Comparison of ENCODE assay signal across 21 cellular contexts in genomic region chr1:193799948-193800690, GRCh38.
DNase-seq lines count a peak whose midpoint lies in the region; ATAC-seq and TF ChIP-seq lines count a peak whose summit lies in the region.
"Had no signal": no experiment of that assay in that cellular context is flagged by ENCODE, and none has a peak within 500 bp of the region (broad histone marks: within the 10 kb centered on the region; RNA-seq: fewer than 3 reads in every experiment).

No MANE protein-coding gene starts in this region.

- H3K4me1 Mint-ChIP-seq in activated CD8-positive, alpha-beta T cell treated with anti-CD3 and anti-CD28 coated beads for 36 hours (ENCODE audit: low read depth) = peaks cover 7% of the 10 kb centered on the region
- H3K4me1 Mint-ChIP-seq in activated CD8-positive, alpha-beta T cell treated with anti-CD3 and anti-CD28 coated beads, Interleukin-2, amount 10 ng/mL, durations not matched to agents 7 days and 5 days (ENCODE audit: low read depth) = no peaks in the 10 kb centered on the region
- H3K4me1 Mint-ChIP-seq in CD4-positive, alpha-beta memory T cell = peaks cover 0 to 6% (median under 1%) of the 10 kb centered on the region in 4 donors
- H3K4me1 Mint-ChIP-seq: activated CD4-positive, alpha-beta T cell treated with anti-CD3 and anti-CD28 coated beads, Interleukin-2, amount 10 ng/mL, durations not matched to agents 7 days and 5 days; nephron progenitor cell had no signal

- no peak overlapping the region for H3K4me3 Mint-ChIP-seq in activated CD8-positive, alpha-beta T cell treated with anti-CD3 and anti-CD28 coated beads for 36 hours
- no peak overlapping the region for H3K4me3 Mint-ChIP-seq in activated CD8-positive, alpha-beta T cell treated with anti-CD3 and anti-CD28 coated beads, Interleukin-2, amount 10 ng/mL, durations not matched to agents 7 days and 5 days
- no peak overlapping the region for H3K4me3 Mint-ChIP-seq in CD4-positive, alpha-beta memory T cell
- H3K4me3 Mint-ChIP-seq: activated CD4-positive, alpha-beta T cell treated with anti-CD3 and anti-CD28 coated beads, Interleukin-2, amount 10 ng/mL, durations not matched to agents 7 days and 5 days; nephron progenitor cell had no signal

- CTCF ChIA-PET in activated CD8-positive, alpha-beta T cell treated with anti-CD3 and anti-CD28 coated beads for 36 hours (lab: Charles Lee) = no interaction called here
- CTCF ChIA-PET in activated CD8-positive, alpha-beta T cell treated with anti-CD3 and anti-CD28 coated beads, Interleukin-2, amount 10 ng/mL, durations not matched to agents 7 days and 5 days (lab: Charles Lee) = no interaction called here
- CTCF ChIA-PET in CD4-positive, alpha-beta memory T cell (lab: Charles Lee; ENCODE audit: partially characterized antibody) = interaction anchor here (1.3 kb wide), 1 partner anchor 20 kb away, joined by 3 read pairs; no protein-coding TSS in a partner anchor

- intact Hi-C loops in activated CD8-positive, alpha-beta T cell treated with anti-CD3 and anti-CD28 coated beads for 36 hours (cut with micrococcal nuclease) = no loop called here
- intact Hi-C loops in CD4-positive, alpha-beta memory T cell (cut with micrococcal nuclease) = no loop called here

- H3K27me3 ChIP-seq in effector memory CD4-positive, alpha-beta T cell (replicated peaks; ENCODE audit: control insufficient read depth, insufficient read depth, low read length, poor library complexity, severe bottlenecking) = no peaks in the 10 kb centered on the region
- H3K27me3 ChIP-seq in CD4-positive, alpha-beta memory T cell (ENCODE audit: insufficient read depth, low read length) = no peaks in the 10 kb centered on the region
- H3K27me3 ChIP-seq: esophagus muscularis mucosa, MG63, Peyer's patch had no signal

- no peaks in the 10 kb centered on the region for H3K9me3 ChIP-seq in effector memory CD4-positive, alpha-beta T cell (ENCODE audit: control insufficient read depth, low read length)
- no peaks in the 10 kb centered on the region for H3K9me3 ChIP-seq in CD4-positive, alpha-beta memory T cell (ENCODE audit: control insufficient read depth in 1 of 2, low read length in 2 of 2)
- H3K9me3 ChIP-seq: esophagus muscularis mucosa, MG63, Peyer's patch had no signal

- H3K4me1 ChIP-seq in effector memory CD4-positive, alpha-beta T cell (ENCODE audit: control insufficient read depth, insufficient read depth, low read length, poor library complexity, severe bottlenecking) = no peaks in the 10 kb centered on the region
- H3K4me1 ChIP-seq in CD4-positive, alpha-beta memory T cell (ENCODE audit: insufficient read depth, low read length) = no peaks in the 10 kb centered on the region
- H3K4me1 ChIP-seq: esophagus muscularis mucosa, Peyer's patch had no signal

- H3K36me3 Mint-ChIP-seq in activated CD8-positive, alpha-beta T cell treated with anti-CD3 and anti-CD28 coated beads for 36 hours (ENCODE audit: low read depth) = no peaks in the 10 kb centered on the region
- peaks cover 2% of the 10 kb centered on the region for H3K36me3 Mint-ChIP-seq in activated CD8-positive, alpha-beta T cell treated with anti-CD3 and anti-CD28 coated beads, Interleukin-2, amount 10 ng/mL, durations not matched to agents 7 days and 5 days (ENCODE audit: low read depth)
- H3K36me3 Mint-ChIP-seq in CD4-positive, alpha-beta memory T cell = peaks cover 0 to 9% of the 10 kb centered on the region in 2 donors

- H3K27me3 Mint-ChIP-seq in activated CD8-positive, alpha-beta T cell treated with anti-CD3 and anti-CD28 coated beads for 36 hours = no peaks in the 10 kb centered on the region
- H3K27me3 Mint-ChIP-seq in activated CD8-positive, alpha-beta T cell treated with anti-CD3 and anti-CD28 coated beads, Interleukin-2, amount 10 ng/mL, durations not matched to agents 7 days and 5 days (ENCODE audit: low read depth) = no peaks in the 10 kb centered on the region
- H3K27me3 Mint-ChIP-seq in CD4-positive, alpha-beta memory T cell = no peaks in the 10 kb centered on the region
- H3K27me3 Mint-ChIP-seq: activated CD4-positive, alpha-beta T cell treated with anti-CD3 and anti-CD28 coated beads, Interleukin-2, amount 10 ng/mL, durations not matched to agents 7 days and 5 days had no signal

- peak; percentile 30 for ATAC-seq in activated CD8-positive, alpha-beta T cell treated with anti-CD3 and anti-CD28 coated beads for 36 hours
- ATAC-seq in activated CD8-positive, alpha-beta T cell treated with anti-CD3 and anti-CD28 coated beads, Interleukin-2, amount 10 ng/mL, durations not matched to agents 7 days and 5 days = no peak
- ATAC-seq: HCT116 had no signal

- H3K27ac ChIP-seq in effector memory CD4-positive, alpha-beta T cell (ENCODE audit: insufficient read depth, low read length, poor library complexity, severe bottlenecking) = no peak overlapping the region
- no peak overlapping the region for H3K27ac ChIP-seq in CD4-positive, alpha-beta memory T cell (ENCODE audit: low read depth, low read length)
- H3K27ac ChIP-seq: esophagus muscularis mucosa, Peyer's patch, SK-N-MC had no signal

- TF ChIP-seq CTCF in activated CD8-positive, alpha-beta T cell treated with anti-CD3 and anti-CD28 coated beads for 36 hours (IDR thresholded peaks at IDR 0.05) = no peak

- H3K4me3 ChIP-seq in effector memory CD4-positive, alpha-beta T cell (ENCODE audit: insufficient read depth, low read depth, low read length, poor library complexity, severe bottlenecking) = no peak overlapping the region
- H3K4me3 ChIP-seq in CD4-positive, alpha-beta memory T cell (ENCODE audit: low read length in 2 of 2) = no peak overlapping the region
- H3K4me3 ChIP-seq: esophagus muscularis mucosa, MG63, Peyer's patch, SK-N-MC had no signal

- H3K9me3 Mint-ChIP-seq in activated CD8-positive, alpha-beta T cell treated with anti-CD3 and anti-CD28 coated beads for 36 hours = no peaks in the 10 kb centered on the region
- no peaks in the 10 kb centered on the region for H3K9me3 Mint-ChIP-seq in activated CD8-positive, alpha-beta T cell treated with anti-CD3 and anti-CD28 coated beads, Interleukin-2, amount 10 ng/mL, durations not matched to agents 7 days and 5 days (ENCODE audit: insufficient read depth)
- H3K9me3 Mint-ChIP-seq in CD4-positive, alpha-beta memory T cell = peaks cover 0 to 12% (median 3%) of the 10 kb centered on the region in 8 donors
- H3K9me3 Mint-ChIP-seq: nephron progenitor cell had no signal

- no peak overlapping the region for H3K27ac Mint-ChIP-seq in activated CD8-positive, alpha-beta T cell treated with anti-CD3 and anti-CD28 coated beads for 36 hours
- H3K27ac Mint-ChIP-seq in activated CD8-positive, alpha-beta T cell treated with anti-CD3 and anti-CD28 coated beads, Interleukin-2, amount 10 ng/mL, durations not matched to agents 7 days and 5 days = no peak overlapping the region
- peak overlapping the region in 2 of 7 donors; percentile 1 to 20 for H3K27ac Mint-ChIP-seq in CD4-positive, alpha-beta memory T cell
- H3K27ac Mint-ChIP-seq: activated CD4-positive, alpha-beta T cell treated with anti-CD3 and anti-CD28 coated beads, Interleukin-2, amount 10 ng/mL, durations not matched to agents 7 days and 5 days; nephron progenitor cell had no signal

- DNase-seq in activated CD8-positive, alpha-beta T cell treated with anti-CD3 and anti-CD28 coated beads for 36 hours = no peak
- DNase-seq in activated CD8-positive, alpha-beta T cell treated with anti-CD3 and anti-CD28 coated beads, Interleukin-2, amount 10 ng/mL, durations not matched to agents 7 days and 5 days = no peak
- DNase-seq in EH (ENCODE audit: low read depth) = peak; percentile 48
- peak; percentile 9 for DNase-seq in RKO (ENCODE audit: low spot score)
- peak; percentile 27 for DNase-seq in inferior parietal cortex (ENCODE audit: extremely low spot score)
- DNase-seq in effector memory CD4-positive, alpha-beta T cell = no peak
- DNase-seq in CD4-positive, alpha-beta memory T cell = no peak
- DNase-seq in NCI-H2196 treated with DMSO at 0.1 percent for 48 hours (lab: John Stamatoyannopoulos, UW; ENCODE audit: unreplicated experiment) = no peak
- DNase-seq: activated CD4-positive, alpha-beta T cell treated with anti-CD3 and anti-CD28 coated beads, Interleukin-2, amount 10 ng/mL, durations not matched to agents 7 days and 5 days; cerebellar nuclear complex; effector CD4-positive, alpha-beta T cell; MG63; NCI-H1694; NCI-H2227 treated with DMSO at 0.1 percent for 48 hours; nephron progenitor cell; Peyer's patch; stimulated activated CD4-positive, alpha-beta T cell treated with anti-CD3 and anti-CD28 coated beads, Interleukin-2, amount 100 ng/mL, for 48 hours; T-helper 9 cell had no signal

- H3K36me3 ChIP-seq in effector memory CD4-positive, alpha-beta T cell (ENCODE audit: control insufficient read depth, insufficient read depth, low read length) = no peaks in the 10 kb centered on the region
- H3K36me3 ChIP-seq in CD4-positive, alpha-beta memory T cell (ENCODE audit: insufficient read depth, low read length) = no peaks in the 10 kb centered on the region
- H3K36me3 ChIP-seq: esophagus muscularis mucosa, MG63, Peyer's patch had no signal

- POLR2A ChIA-PET in activated CD8-positive, alpha-beta T cell treated with anti-CD3 and anti-CD28 coated beads for 36 hours (lab: Charles Lee) = no interaction called here
- POLR2A ChIA-PET in activated CD8-positive, alpha-beta T cell treated with anti-CD3 and anti-CD28 coated beads, Interleukin-2, amount 10 ng/mL, durations not matched to agents 7 days and 5 days (lab: Charles Lee) = no interaction called here
- POLR2A ChIA-PET in CD4-positive, alpha-beta memory T cell (lab: Charles Lee; ENCODE audit: partially characterized antibody) = no interaction called here

Comparison
In these comparisons a context has a peak if more than half of its experiments do, and no peak if none do; other contexts are left out.
1. DNase-seq: peak in EH (single experiment), RKO (single experiment) and inferior parietal cortex (single experiment); none in activated CD8-positive, alpha-beta T cell treated with anti-CD3 and anti-CD28 coated beads for 36 hours (single experiment), activated CD8-positive, alpha-beta T cell treated with anti-CD3 and anti-CD28 coated beads, Interleukin-2, amount 10 ng/mL, durations not matched to agents 7 days and 5 days (single experiment), effector memory CD4-positive, alpha-beta T cell (0 of 3), CD4-positive, alpha-beta memory T cell (0 of 5) and NCI-H2196 treated with DMSO at 0.1 percent for 48 hours (single experiment).